18 cellular contexts compared by ENCODE assay signal in the genomic region with DNA sequence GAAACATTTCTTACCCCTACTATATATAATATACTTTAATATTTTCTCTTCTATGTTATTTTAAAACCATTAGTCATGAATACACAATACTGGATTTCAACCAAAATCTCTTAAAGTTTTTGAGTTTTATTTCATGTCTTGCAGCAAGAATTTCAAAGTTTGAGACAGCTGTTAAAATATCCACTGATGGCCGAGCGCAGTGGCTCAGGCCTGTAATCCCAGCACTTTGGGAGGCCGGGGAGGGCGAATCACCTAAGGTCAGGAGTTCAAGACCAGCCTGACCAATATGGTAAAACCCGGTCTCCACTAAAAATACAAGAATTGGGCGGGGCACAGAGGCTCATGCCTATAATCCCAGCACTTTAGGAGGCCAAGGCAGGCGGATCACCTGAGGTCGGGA. TPM values are rescaled to one million over a fixed set of nuclear protein-coding genes. Genes with fewer than 3 reads are reported as not detected.
A peak's percentile ranks its signal among the peaks of the same experiment; 100 is the strongest.
DNase-seq lines count a peak whose midpoint lies in the region; ATAC-seq and TF ChIP-seq lines count a peak whose summit lies in the region.
"Had no signal": no experiment of that assay in that cellular context is flagged by ENCODE, and none has a peak within 500 bp of the region (broad histone marks: within the 10 kb centered on the region; RNA-seq: fewer than 3 reads in every experiment).

No MANE protein-coding gene starts in this region.

- H3K9me3 ChIP-seq in MG63 (0 out of 2 replicates have a peak, but pooled peaks cover 3% of the 10 kb centered on the region), WERI-Rb-1 (ENCODE audit: severe bottlenecking) (no peaks in the 10 kb centered on the region)
- H3K9me3 ChIP-seq: A549, Caco-2 had no signal

- no peak for TF ChIP-seq CTCF in WERI-Rb-1 (IDR thresholded peaks at IDR 0.05; ENCODE audit: low read depth, low read length)

- H3K36me3 ChIP-seq in MG63 (no peaks in the 10 kb centered on the region), WERI-Rb-1 (no peaks in the 10 kb centered on the region)
- H3K36me3 ChIP-seq: BLaER1 treated with 17β-estradiol and CSF1 and Interleukin-3, amounts not matched to agents 10 nM and 100 nM had no signal

- H3K27me3 ChIP-seq in MG63 (no peaks in the 10 kb centered on the region), WERI-Rb-1 (ENCODE audit: insufficient read depth, low read depth, severe bottlenecking) (no peaks in the 10 kb centered on the region)
- H3K27me3 ChIP-seq: BLaER1 treated with 17β-estradiol and CSF1 and Interleukin-3, amounts not matched to agents 10 nM and 100 nM had no signal

- peak; percentile 49 for DNase-seq in MG63
- DNase-seq in WERI-Rb-1 = peak; percentile 7
- peak; percentile 46 for DNase-seq in myocyte (ENCODE audit: low read depth)
- DNase-seq in activated T-cell treated with anti-CD3 and anti-CD28 coated beads, Interleukin-2, amount 50 U/mL, for 48 hours = no peak
- DNase-seq in stimulated activated CD4-positive, alpha-beta T cell treated with anti-CD3 and anti-CD28 coated beads, Interleukin-4, amount 100 ng/mL, for 1 hour = no peak
- no peak for DNase-seq in A172 (ENCODE audit: low spot score)
- DNase-seq: 8988T; AML-193; Caco-2; Calu3; CD4-positive, alpha-beta T cell; CD8-positive, alpha-beta T cell; DMS79 treated with DMSO at 0.1 percent for 48 hours; GF-D8 had no signal

- ATAC-seq in GM18502 (IDR thresholded peaks at IDR 0.05; ENCODE audit: poor library complexity, unreplicated experiment) = no peak
- ATAC-seq: A549; CD8-positive, alpha-beta T cell had no signal

- no peak overlapping the region for H3K27ac ChIP-seq in WERI-Rb-1
- H3K27ac ChIP-seq: A549; BLaER1 treated with 17β-estradiol and CSF1 and Interleukin-3, amounts not matched to agents 10 nM and 100 nM; C4-2B had no signal

- H3K4me3 ChIP-seq in MG63 = no peak overlapping the region
- no peak overlapping the region for H3K4me3 ChIP-seq in WERI-Rb-1 (ENCODE audit: low read depth, low read length)
- H3K4me3 ChIP-seq: A549; BLaER1 treated with 17β-estradiol and CSF1 and Interleukin-3, amounts not matched to agents 10 nM and 100 nM had no signal

RNA-seq across cellular contexts. Expression of a gene that starts 59.7 kb away (rescaled TPM):
- 36.4 and 44.6 TPM in 2 replicates for total RNA-seq in MG63 (2014; rRNA removed; shearing (Covaris generic); ENCODE audit: low replicate concordance)
- total RNA-seq in myocyte = 56.2 and 68.3 TPM in 2 replicates
- polyA plus RNA-seq in myocyte (2012) = 56.5 TPM
- 17.7 and 25.5 TPM in 2 replicates for total RNA-seq in A172 (2014; rRNA removed; shearing (Covaris generic))

Comparison
In these comparisons a context has a peak if more than half of its experiments do, and no peak if none do; other contexts are left out.
1. DNase-seq: peak in MG63 (single experiment), WERI-Rb-1 (single experiment) and myocyte (single experiment); none in activated T-cell treated with anti-CD3 and anti-CD28 coated beads, Interleukin-2, amount 50 U/mL, for 48 hours (0 of 2), stimulated activated CD4-positive, alpha-beta T cell treated with anti-CD3 and anti-CD28 coated beads, Interleukin-4, amount 100 ng/mL, for 1 hour (single experiment) and A172 (single experiment).